1 cellular context compared by ENCODE assay signal in the genomic region with DNA sequence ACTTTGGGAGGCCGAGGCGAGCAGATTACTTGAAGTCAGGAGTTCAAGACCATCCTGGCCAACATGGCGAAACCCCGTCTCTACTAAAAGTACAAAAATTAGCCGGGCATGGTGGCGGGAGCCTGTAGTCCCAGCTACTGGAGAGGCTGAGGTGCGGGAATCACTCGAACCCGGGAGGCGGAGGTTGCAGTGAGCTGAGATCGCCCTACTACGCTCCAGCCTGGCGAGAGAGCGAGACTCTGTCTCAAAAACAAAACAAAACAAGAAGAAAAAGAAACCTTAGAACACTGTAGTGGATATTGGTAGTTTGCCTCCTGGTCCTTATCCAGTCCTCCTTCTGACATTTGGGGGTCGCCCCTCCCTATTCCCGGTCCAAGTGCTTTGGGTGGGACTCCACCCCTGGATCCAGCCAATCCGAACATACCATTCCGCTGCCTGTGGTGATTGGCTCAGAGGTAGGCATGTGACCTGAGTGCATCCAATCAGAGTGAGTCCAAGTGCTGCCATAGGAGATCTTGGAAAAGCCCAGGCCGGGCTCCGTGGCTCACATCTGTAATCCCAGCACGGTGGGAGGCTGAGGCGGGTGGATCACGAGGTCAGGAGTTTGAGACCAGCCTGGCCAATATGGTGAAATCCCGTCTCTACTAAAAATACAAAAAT.
TF ChIP-seq lines count a peak whose summit lies in the region.

No MANE protein-coding gene starts in this region.

TF ChIP-seq in GM12878, 131 proteins besides CTCF, POLR2A, EP300 and RAD21:
- TF ChIP-seq USF1 (IDR thresholded peaks at IDR 0.05; ENCODE audit: borderline replicate concordance, extremely low read length, insufficient read depth, low read depth, low read length): peak; percentile 25
